Comparison of ENCODE assay signal across 19 cellular contexts in genomic region chr5:143412656-143413342, GRCh38. TPM values are rescaled to one million over a fixed set of nuclear protein-coding genes. Genes with fewer than 3 reads are reported as not detected.
DNase-seq lines count a peak whose midpoint lies in the region; ATAC-seq and TF ChIP-seq lines count a peak whose summit lies in the region.
"Had no signal": no experiment of that assay in that cellular context is flagged by ENCODE, and none has a peak within 500 bp of the region (broad histone marks: within the 10 kb centered on the region; RNA-seq: fewer than 3 reads in every experiment).

No MANE protein-coding gene starts in this region.

- H3K4me2 ChIP-seq in GM23248 (ENCODE audit: unreplicated experiment) (no peak overlapping the region), mesenchymal stem cell (ENCODE audit: low read length, poor library complexity, severe bottlenecking) (no peak overlapping the region)

- peak overlapping the region in 4 of 8 donors; percentile 3 to 55 (median 41) for H3K4me3 Mint-ChIP-seq in CD4-positive, alpha-beta memory T cell
- H3K4me3 Mint-ChIP-seq: CD4-positive, alpha-beta T cell had no signal

- CTCF ChIA-PET in CD4-positive, alpha-beta memory T cell (lab: Charles Lee; ENCODE audit: partially characterized antibody): interaction anchor here (1.1 to 3.1 kb wide), 4 partner anchors 9 to 643 kb away, joined by 3 to 19 read pairs (median 10); partner anchors contain the start of genes ARHGAP26 and NR3C1

- no peak overlapping the region for H3K4ac ChIP-seq in mesenchymal stem cell (ENCODE audit: low read depth in 1 of 2, low read length in 2 of 2)

- no peak overlapping the region for H4K8ac ChIP-seq in mesenchymal stem cell (ENCODE audit: low read length)

- H3K27me3 Mint-ChIP-seq in CD4-positive, alpha-beta memory T cell: no peaks in the 10 kb centered on the region
- H3K27me3 Mint-ChIP-seq: B cell; CD4-positive, alpha-beta T cell had no signal

- H3K9me3 ChIP-seq in CD4-positive, alpha-beta memory T cell (ENCODE audit: control insufficient read depth in 1 of 2, low read length in 2 of 2): no peaks in the 10 kb centered on the region
- no peaks in the 10 kb centered on the region for H3K9me3 ChIP-seq in GM23248 (ENCODE audit: low read depth)
- no peaks in the 10 kb centered on the region for H3K9me3 ChIP-seq in mesenchymal stem cell (ENCODE audit: control insufficient read depth, low read length)
- H3K9me3 ChIP-seq in MG63: no peaks in the 10 kb centered on the region
- H3K9me3 ChIP-seq: HAP-1, SJCRH30 had no signal

- H4K91ac ChIP-seq in mesenchymal stem cell (ENCODE audit: low read length): no peak overlapping the region

- H3K4me1 ChIP-seq in CD4-positive, alpha-beta memory T cell (ENCODE audit: insufficient read depth, low read length): peaks cover 79% of the 10 kb centered on the region
- peaks cover 8% of the 10 kb centered on the region; the same call in 1 of the 2 replicates for H3K4me1 ChIP-seq in GM23248 (ENCODE audit: insufficient read depth)
- H3K4me1 ChIP-seq in mesenchymal stem cell (ENCODE audit: control insufficient read depth, insufficient read depth, low read depth, low read length): no peaks in the 10 kb centered on the region
- H3K4me1 ChIP-seq: HAP-1 had no signal

- no peaks in the 10 kb centered on the region for H3F3A ChIP-seq in GM23248 (ENCODE audit: insufficient read depth)

- H2BK12ac ChIP-seq in mesenchymal stem cell (ENCODE audit: low read length in 2 of 2): no peak overlapping the region

- H2BK120ac ChIP-seq in mesenchymal stem cell (ENCODE audit: low read depth, low read length): no peak overlapping the region

- H2BK5ac ChIP-seq in mesenchymal stem cell (ENCODE audit: low read depth, low read length, poor library complexity, severe bottlenecking): no peak overlapping the region

- no peak for TF ChIP-seq POLR2A in lower leg skin (IDR thresholded peaks at IDR 0.05)

- no peak overlapping the region for H3K4me3 ChIP-seq in CD4-positive, alpha-beta memory T cell (ENCODE audit: low read length in 2 of 2)
- no peak overlapping the region for H3K4me3 ChIP-seq in GM23248
- no peak overlapping the region for H3K4me3 ChIP-seq in mesenchymal stem cell (ENCODE audit: insufficient read depth in 1 of 2, low read depth in 1 of 2, low read length in 2 of 2)
- H3K4me3 ChIP-seq in lower leg skin (ENCODE audit: low read depth, poor library complexity, severe bottlenecking): no peak overlapping the region
- H3K4me3 ChIP-seq in MG63: no peak overlapping the region
- H3K4me3 ChIP-seq: HAP-1, SJCRH30 had no signal

- in situ Hi-C loops in GM23248 (cut with MboI): no loop called here

- no peaks in the 10 kb centered on the region for H3K79me2 ChIP-seq in GM23248 (ENCODE audit: insufficient read depth)

- peaks cover 25 to 54% (median 40%) of the 10 kb centered on the region in 4 donors for H3K4me1 Mint-ChIP-seq in CD4-positive, alpha-beta memory T cell

- H2BK15ac ChIP-seq in mesenchymal stem cell (ENCODE audit: low read depth, poor library complexity, severe bottlenecking): no peak overlapping the region

- H3K36me3 Mint-ChIP-seq in CD4-positive, alpha-beta memory T cell: peaks cover 0 to 2% of the 10 kb centered on the region in 2 donors
- H3K36me3 Mint-ChIP-seq: IgD-negative memory B cell had no signal

- H3K9ac ChIP-seq in GM23248: no peak overlapping the region
- H3K9ac ChIP-seq in mesenchymal stem cell (ENCODE audit: low read length): no peak overlapping the region

- WGBS in GM23248 (ENCODE audit: low coverage in 1 of 2, low lambda C conversion rate in 2 of 2, missing lambda C conversion rate in 2 of 2), 2 experiments: 64 to 72% methylated on average over 2 of the region's 2 CpGs
- 47% methylated on average over 2 of the region's 2 CpGs for WGBS in mesenchymal stem cell
- WGBS in lower leg skin, 2 donors: 77 to 90% methylated on average over 2 of the region's 2 CpGs

- TF ChIP-seq CTCF in lower leg skin (IDR thresholded peaks at IDR 0.05): no peak

- H3K27ac Mint-ChIP-seq in CD4-positive, alpha-beta memory T cell: peak overlapping the region; percentile 1 to 92 (median 54)
- H3K27ac Mint-ChIP-seq: B cell; CD4-positive, alpha-beta T cell; IgD-negative memory B cell had no signal

- no peaks in the 10 kb centered on the region for H3K27me3 ChIP-seq in CD4-positive, alpha-beta memory T cell (ENCODE audit: insufficient read depth, low read length)
- H3K27me3 ChIP-seq in GM23248 (replicated peaks; ENCODE audit: insufficient read depth): no peaks in the 10 kb centered on the region
- no peaks in the 10 kb centered on the region for H3K27me3 ChIP-seq in mesenchymal stem cell (ENCODE audit: control insufficient read depth in 1 of 2, insufficient read depth in 1 of 2, low read length in 2 of 2)
- H3K27me3 ChIP-seq in MG63: no peaks in the 10 kb centered on the region
- H3K27me3 ChIP-seq: SJCRH30 had no signal

- H3K23ac ChIP-seq in mesenchymal stem cell (ENCODE audit: low read length in 2 of 2): no peak overlapping the region

- no peak overlapping the region for H3K27ac ChIP-seq in CD4-positive, alpha-beta memory T cell (ENCODE audit: low read depth, low read length)
- no peak overlapping the region for H3K27ac ChIP-seq in GM23248
- no peak overlapping the region for H3K27ac ChIP-seq in mesenchymal stem cell (ENCODE audit: low read length, poor library complexity, severe bottlenecking)
- H3K27ac ChIP-seq: RWPE1, SJCRH30 had no signal

- H3K18ac ChIP-seq in mesenchymal stem cell (ENCODE audit: low read depth in 1 of 2, low read length in 2 of 2): no peak overlapping the region

- H4K20me1 ChIP-seq in GM23248 (ENCODE audit: insufficient read depth): no peaks in the 10 kb centered on the region

- no peak overlapping the region for H3K14ac ChIP-seq in mesenchymal stem cell (ENCODE audit: low read length in 2 of 2)

- no peak overlapping the region for H2AK5ac ChIP-seq in mesenchymal stem cell (ENCODE audit: low read length, severe bottlenecking)

- no peaks in the 10 kb centered on the region for H3K36me3 ChIP-seq in CD4-positive, alpha-beta memory T cell (ENCODE audit: insufficient read depth, low read length)
- H3K36me3 ChIP-seq in GM23248 (ENCODE audit: low read depth): no peaks in the 10 kb centered on the region
- H3K36me3 ChIP-seq in mesenchymal stem cell (ENCODE audit: control insufficient read depth in 1 of 2, insufficient read depth in 2 of 2, low read depth in 1 of 2, low read length in 2 of 2): no peaks in the 10 kb centered on the region
- no peaks in the 10 kb centered on the region for H3K36me3 ChIP-seq in MG63
- H3K36me3 ChIP-seq: HAP-1, SJCRH30 had no signal

- no peaks in the 10 kb centered on the region for H3K9me3 Mint-ChIP-seq in CD4-positive, alpha-beta memory T cell
- H3K9me3 Mint-ChIP-seq: CD4-positive, alpha-beta T cell; IgD-negative memory B cell had no signal

- no peaks in the 10 kb centered on the region for H3K79me1 ChIP-seq in mesenchymal stem cell (replicated peaks; ENCODE audit: low read length, poor library complexity, severe bottlenecking)

- peak overlapping the region; percentile 23; the same call in 1 of the 2 replicates for H2AFZ ChIP-seq in GM23248
- H2AFZ ChIP-seq in mesenchymal stem cell (ENCODE audit: low read depth, low read length): no peak overlapping the region

- H3K9me2 ChIP-seq in GM23248 (ENCODE audit: insufficient read depth): no peaks in the 10 kb centered on the region

- POLR2A ChIA-PET in CD4-positive, alpha-beta memory T cell (lab: Charles Lee; ENCODE audit: partially characterized antibody): interaction anchor here (1.4 to 6.4 kb wide), 4 partner anchors 9 to 21 kb away, joined by 4 to 125 read pairs (median 34); partner anchors contain the start of gene NR3C1

- intact Hi-C loops in CD4-positive, alpha-beta memory T cell (cut with micrococcal nuclease): no loop called here
- intact Hi-C loops in lower leg skin (cut with DNase I; ENCODE audit: low total_unique reads): loop anchor here (10.0 kb wide), 1 partner anchor 412 kb away; no protein-coding TSS in a partner anchor

- ATAC-seq in HG02981 (IDR thresholded peaks at IDR 0.05; ENCODE audit: unreplicated experiment): no peak

- DNase-seq in CD4-positive, alpha-beta memory T cell: no peak
- DNase-seq in GM23248 (no peak), RPMI8226 (peak; percentile 0), mesenchymal stem cell (peak; percentile 47), lower leg skin (ENCODE audit: low spot score in 2 of 2) (no peak), MG63 (no peak)
- DNase-seq: ACHN; CD4-positive, alpha-beta T cell; DMS79; NCI-H1105; NCI-H1930; NCI-H510A treated with DMSO at 0.1 percent for 48 hours; SJCRH30 had no signal

RNA-seq across cellular contexts. Expression of gene NR3C1, which starts 9.3 kb away (rescaled TPM):
- 100 to 1,000 TPM; 161 to 164 TPM for total RNA-seq in CD4-positive, alpha-beta memory T cell
- polyA plus RNA-seq in CD4-positive, alpha-beta memory T cell: 100 to 1,000 TPM in 1 of 2 donors, 10 to 100 TPM in 1; 92.0 to 125 TPM
- 121 and 125 TPM in 2 replicates for total RNA-seq in GM23248 (2014; rRNA removed; shearing (Covaris generic))
- polyA plus RNA-seq in GM23248 (2016; fragmentation: Nextera tagmentation; extraction: Ambion mirVana): 100 and 103 TPM in 2 replicates
- polyA plus RNA-seq in mesenchymal stem cell (2013, experiment 1 of 2): 24.7 TPM
- 24.3 TPM for polyA plus RNA-seq in mesenchymal stem cell (2013, experiment 2 of 2)
- total RNA-seq in lower leg skin: 10 to 100 TPM; 40.4 to 55.0 (median 45.2) TPM
- 45.6 and 50.8 TPM in 2 replicates for total RNA-seq in MG63 (2014; rRNA removed; shearing (Covaris generic); ENCODE audit: low replicate concordance)
- total RNA-seq: HT-29 had no signal

Comparison
In these comparisons a context has a peak if more than half of its experiments do, and no peak if none do; other contexts are left out.
1. DNase-seq: peak in RPMI8226 (single experiment) and mesenchymal stem cell (single experiment); none in CD4-positive, alpha-beta memory T cell (0 of 5), GM23248 (single experiment), lower leg skin (0 of 2) and MG63 (single experiment).